Comparison of ENCODE assay signal across 8 cellular contexts in the genomic region with DNA sequence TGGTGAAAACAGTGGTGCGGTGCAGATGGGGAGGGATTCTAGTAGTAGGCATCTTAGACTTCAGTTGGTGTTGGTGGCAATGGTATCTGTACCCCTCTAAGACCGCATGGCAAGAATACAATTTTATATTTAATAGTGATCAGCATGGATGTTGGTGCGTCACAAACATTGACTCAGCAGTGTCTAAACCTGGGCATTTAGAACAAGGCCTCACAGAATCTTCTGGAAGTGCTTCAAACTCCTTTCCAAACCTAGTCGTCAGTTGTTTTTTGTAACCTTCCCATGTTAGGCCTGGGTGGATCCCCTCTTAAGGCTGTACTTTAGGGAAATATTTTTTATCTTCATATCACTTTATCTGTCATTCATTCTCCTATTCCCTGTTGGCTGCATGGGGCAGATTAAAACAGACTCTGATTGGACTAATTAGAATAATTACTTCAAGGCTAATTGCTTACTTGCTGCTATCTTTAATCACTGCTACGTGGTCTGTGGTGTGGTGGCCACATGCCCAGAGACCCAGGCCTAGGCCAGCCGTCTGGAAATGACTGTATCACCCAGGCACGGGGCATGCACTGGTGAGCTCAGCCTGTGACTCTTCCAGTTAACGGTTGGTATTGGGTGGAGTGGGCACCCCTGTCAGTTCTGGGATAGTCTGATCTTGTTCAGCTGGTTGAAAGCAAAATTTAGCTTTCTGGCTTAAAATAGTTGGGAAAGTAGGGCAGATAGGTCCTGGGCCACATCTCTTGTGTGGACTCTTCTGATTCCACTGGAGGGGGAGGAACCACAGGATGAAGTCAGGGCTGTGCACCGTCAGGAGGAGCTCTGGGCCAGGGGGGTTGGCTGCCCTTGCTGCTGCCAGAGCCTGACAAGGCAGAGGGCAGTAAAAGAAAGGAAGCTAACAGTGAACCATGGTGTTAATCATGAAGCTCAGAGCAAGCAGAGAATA. TPM values are rescaled to one million over a fixed set of nuclear protein-coding genes. Genes with fewer than 3 reads are reported as not detected.
DNase-seq lines count a peak whose midpoint lies in the region; ATAC-seq and TF ChIP-seq lines count a peak whose summit lies in the region.

No MANE protein-coding gene starts in this region.

- no peaks in the 10 kb centered on the region for H3F3A ChIP-seq in SU-DHL-6 (ENCODE audit: insufficient read depth)

- H3K9me3 ChIP-seq in SU-DHL-6 (ENCODE audit: insufficient read depth, low read length) (no peaks in the 10 kb centered on the region), parathyroid adenoma (ENCODE audit: control insufficient read depth, low read length) (no peaks in the 10 kb centered on the region)

- H3K79me2 ChIP-seq in SU-DHL-6 (ENCODE audit: insufficient read depth, low read length) (peaks cover 86% of the 10 kb centered on the region), parathyroid adenoma (peaks cover 82% of the 10 kb centered on the region)

- H3K36me3 ChIP-seq in SU-DHL-6 (ENCODE audit: low read length) = peaks cover 3% of the 10 kb centered on the region; the same call in 1 of the 2 replicates
- no peaks in the 10 kb centered on the region for H3K36me3 ChIP-seq in parathyroid adenoma (ENCODE audit: control insufficient read depth, insufficient read depth, low read length)

- ATAC-seq in HG03175 (IDR thresholded peaks at IDR 0.05; ENCODE audit: unreplicated experiment) = no peak

- peaks cover 54% of the 10 kb centered on the region for H3K4me1 ChIP-seq in parathyroid adenoma

- TF ChIP-seq CTCF in SU-DHL-6 (IDR thresholded peaks at IDR 0.05; ENCODE audit: insufficient read depth, low read length, poor library complexity, severe bottlenecking) = no peak
- no peak for TF ChIP-seq CTCF in epithelial cell of proximal tubule (conservative IDR thresholded peaks at IDR 0.05; ENCODE audit: low read depth, low read length)
- TF ChIP-seq CTCF in parathyroid adenoma (IDR thresholded peaks at IDR 0.05) = no peak

- peak; percentile 70 for DNase-seq in Daoy (ENCODE audit: low read depth)
- no peak for DNase-seq in epithelial cell of proximal tubule (ENCODE audit: low read depth)
- no peak for DNase-seq in cortex of kidney (lab: John Stamatoyannopoulos, UW)
- no peak for DNase-seq in cerebellum (ENCODE audit: low spot score)
- DNase-seq in NCI-H187 (lab: John Stamatoyannopoulos, UW) = no peak

- H3K9ac ChIP-seq in SU-DHL-6 (ENCODE audit: low read length) (peak overlapping the region; percentile 88; the same call in 1 of the 2 replicates), parathyroid adenoma (no peak overlapping the region)

- no peak overlapping the region for H2AFZ ChIP-seq in SU-DHL-6 (ENCODE audit: low read depth, low read length, severe bottlenecking)
- H2AFZ ChIP-seq in parathyroid adenoma = no peak overlapping the region

- H3K4me3 ChIP-seq in SU-DHL-6 (ENCODE audit: insufficient read depth, low read length, poor library complexity, severe bottlenecking) (no peak overlapping the region), epithelial cell of proximal tubule (ENCODE audit: low read depth, low read length) (peak overlapping the region; percentile 77), parathyroid adenoma (ENCODE audit: low read depth, low read length) (peak overlapping the region; percentile 35)

- H3K27ac ChIP-seq in SU-DHL-6 (ENCODE audit: low read depth, low read length) (no peak overlapping the region), parathyroid adenoma (no peak overlapping the region)

- no peaks in the 10 kb centered on the region for H3K27me3 ChIP-seq in SU-DHL-6 (ENCODE audit: low read length)
- H3K27me3 ChIP-seq in parathyroid adenoma (ENCODE audit: control insufficient read depth, insufficient read depth, low read length) = no peaks in the 10 kb centered on the region

- H4K20me1 ChIP-seq in SU-DHL-6 (ENCODE audit: low read depth, low read length) = peaks cover 27% of the 10 kb centered on the region

- peak overlapping the region; percentile 79 for H3K4me2 ChIP-seq in SU-DHL-6 (ENCODE audit: low read depth, low read length, poor library complexity, severe bottlenecking)
- H3K4me2 ChIP-seq in parathyroid adenoma (ENCODE audit: low read length) = peak overlapping the region; percentile 13

- no peaks in the 10 kb centered on the region for H3K9me2 ChIP-seq in SU-DHL-6 (replicated peaks; ENCODE audit: insufficient read depth, low read length)

RNA-seq across cellular contexts. Expression of gene ALKBH5, which starts 4.5 kb away (rescaled TPM):
- total RNA-seq in Daoy (2014; rRNA removed; shearing (Covaris generic)) = 88.0 and 94.3 TPM in 2 replicates
- 81.2 and 101 TPM in 2 replicates for total RNA-seq in epithelial cell of proximal tubule
- 53.4 TPM for total RNA-seq in cerebellum

RNA-seq across cellular contexts. Expression of gene LLGL1, which starts 37.3 kb away (rescaled TPM):
- 22.6 and 24.3 TPM in 2 replicates for total RNA-seq in Daoy (2014; rRNA removed; shearing (Covaris generic))
- total RNA-seq in epithelial cell of proximal tubule (46.1 and 65.3 TPM in 2 replicates), cerebellum (49.8 TPM)
